In the genomic region with DNA sequence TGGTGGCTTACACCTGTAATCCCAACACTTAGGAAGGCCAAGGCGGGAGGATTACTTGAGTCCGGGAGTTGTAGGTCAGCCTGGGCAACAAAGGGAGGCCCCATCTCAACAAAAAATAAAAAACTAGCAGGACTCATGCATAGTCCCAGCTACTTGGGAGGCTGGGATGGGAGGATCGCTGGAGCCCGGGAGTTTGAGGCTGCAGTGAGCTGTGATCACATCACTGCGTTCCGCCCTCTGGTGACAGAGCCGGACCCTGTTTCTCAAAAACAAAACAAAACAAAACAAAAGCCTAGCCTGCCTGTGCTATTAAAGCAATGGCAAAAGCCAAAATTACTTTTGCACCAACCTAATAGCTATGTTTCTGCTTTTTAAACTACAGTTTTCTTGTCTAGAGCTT, we compare ENCODE assay signal across 17 cellular contexts. TPM values are rescaled to one million over a fixed set of nuclear protein-coding genes. Genes with fewer than 3 reads are reported as not detected.
A peak's percentile ranks its signal among the peaks of the same experiment; 100 is the strongest.
DNase-seq lines count a peak whose midpoint lies in the region; ATAC-seq, FAIRE-seq and TF ChIP-seq lines count a peak whose summit lies in the region.
"Had no signal": no experiment of that assay in that cellular context is flagged by ENCODE, and none has a peak within 500 bp of the region (broad histone marks: within the 10 kb centered on the region; RNA-seq: fewer than 3 reads in every experiment).

No MANE protein-coding gene starts in this region.

- H3K9me3 Mint-ChIP-seq in stimulated activated effector memory CD8-positive, alpha-beta T cell treated with anti-CD3 and anti-CD28 coated beads, Interleukin-12 subunit alpha, Interleukin-12 subunit beta, amount 100 ng/mL, for 72 hours = no peaks in the 10 kb centered on the region
- H3K9me3 Mint-ChIP-seq: stimulated activated naive CD8-positive, alpha-beta T cell treated with anti-CD3 and anti-CD28 coated beads, Interleukin-15, amount 100 ng/mL, for 72 hours had no signal

- TF ChIP-seq POLR2A in GM12892 (IDR thresholded peaks at IDR 0.05; ENCODE audit: low read depth, low read length) = no peak
- TF ChIP-seq POLR2A in lower leg skin (IDR thresholded peaks at IDR 0.05) = no peak

- H3K36me3 ChIP-seq in left ventricle myocardium inferior = no peaks in the 10 kb centered on the region
- peaks cover 0 to 8% (median 0%) of the 10 kb centered on the region in 9 donors for H3K36me3 ChIP-seq in heart right ventricle
- H3K36me3 ChIP-seq in OCI-LY1 (ENCODE audit: insufficient read depth, low read length) = no peaks in the 10 kb centered on the region
- H3K36me3 ChIP-seq in left lung = no peaks in the 10 kb centered on the region
- H3K36me3 ChIP-seq: HAP-1, vagina had no signal

- 89 to 91% methylated on average over 7 of the region's 7 CpGs for WGBS in heart right ventricle, 2 donors
- 85 to 86% methylated on average over 7 of the region's 7 CpGs for WGBS in lower leg skin, 2 donors

- H3K4me1 ChIP-seq in left ventricle myocardium inferior = peaks cover 30% of the 10 kb centered on the region
- H3K4me1 ChIP-seq in heart right ventricle = peaks cover 0 to 26% (median 17%) of the 10 kb centered on the region in 9 donors
- H3K4me1 ChIP-seq in OCI-LY1 (ENCODE audit: insufficient read depth, low read length, severe bottlenecking) = peaks cover 19% of the 10 kb centered on the region
- H3K4me1 ChIP-seq in left lung = peaks cover 5 to 21% of the 10 kb centered on the region in 2 donors

- H3K79me2 ChIP-seq in OCI-LY1 (ENCODE audit: insufficient read depth, low read length) = no peaks in the 10 kb centered on the region

- H4K20me1 ChIP-seq in OCI-LY1 (ENCODE audit: insufficient read depth, low read length) = no peaks in the 10 kb centered on the region

- intact Hi-C loops in left ventricle myocardium inferior (cut with micrococcal nuclease) (no loop called here), heart right ventricle (cut with DNase I) (loop anchor here in 1 of 10 donors (5.0 kb wide), 1 partner anchor 64 kb away; no protein-coding TSS in a partner anchor), lower leg skin (cut with DNase I; ENCODE audit: low total_unique reads) (no loop called here), left lung (cut with DNase I) (no loop called here)

- H3K9me3 ChIP-seq in left ventricle myocardium inferior (replicated peaks) (no peaks in the 10 kb centered on the region), heart right ventricle (no peaks in the 10 kb centered on the region), OCI-LY1 (ENCODE audit: low read length) (no peaks in the 10 kb centered on the region), left lung (no peaks in the 10 kb centered on the region)
- H3K9me3 ChIP-seq: HAP-1, vagina had no signal

- no peak overlapping the region for H2AFZ ChIP-seq in OCI-LY1 (ENCODE audit: low read length)

- no peak for DNase-seq in left ventricle myocardium inferior
- no peak for DNase-seq in heart right ventricle
- DNase-seq in choroid plexus epithelial cell (ENCODE audit: low read depth) = no peak
- DNase-seq in stimulated activated effector memory CD8-positive, alpha-beta T cell treated with anti-CD3 and anti-CD28 coated beads, Interleukin-12 subunit alpha, Interleukin-12 subunit beta, amount 100 ng/mL, for 72 hours (ENCODE audit: low spot score in 2 of 2) = no peak
- DNase-seq in GM12892 (ENCODE audit: insufficient read length) = no peak
- DNase-seq in lower leg skin (ENCODE audit: low spot score in 2 of 2) = no peak
- DNase-seq in left lung = no peak
- DNase-seq: activated CD4-positive, alpha-beta T cell treated with anti-CD3 and anti-CD28 coated beads for 4 hours; activated effector memory CD4-positive, alpha-beta T cell treated with Interleukin-2 at 50 U/mL for 16 hours; effector CD8-positive, alpha-beta T cell; NCI-H2081 treated with DMSO at 0.1 percent for 48 hours; NCI-H526 treated with DMSO at 0.1 percent for 48 hours; RPMI8226; stimulated activated naive CD8-positive, alpha-beta T cell treated with anti-CD3 and anti-CD28 coated beads, Interleukin-15, amount 100 ng/mL, for 72 hours had no signal

- peaks cover 3% of the 10 kb centered on the region; the same call in 1 of the 2 replicates for H3F3A ChIP-seq in OCI-LY1 (ENCODE audit: insufficient read depth, low read length)

- no peak overlapping the region for H3K27ac ChIP-seq in left ventricle myocardium inferior (replicated peaks)
- H3K27ac ChIP-seq in heart right ventricle = no peak overlapping the region
- peak overlapping the region; percentile 63 for H3K27ac ChIP-seq in OCI-LY1 (ENCODE audit: low read depth, low read length, poor library complexity, severe bottlenecking)
- H3K27ac ChIP-seq in left lung = no peak overlapping the region
- H3K27ac ChIP-seq: vagina had no signal

- H3K4me3 Mint-ChIP-seq in stimulated activated effector memory CD8-positive, alpha-beta T cell treated with anti-CD3 and anti-CD28 coated beads, Interleukin-12 subunit alpha, Interleukin-12 subunit beta, amount 100 ng/mL, for 72 hours = peak overlapping the region; percentile 81

- H3K4me3 ChIP-seq in left ventricle myocardium inferior (peak overlapping the region; percentile 99), heart right ventricle (peak overlapping the region in 1 of 10 donors; percentile 89), OCI-LY1 (ENCODE audit: low read depth, low read length, poor library complexity, severe bottlenecking) (peak overlapping the region; percentile 79), choroid plexus epithelial cell (ENCODE audit: low read depth, low read length) (no peak overlapping the region), lower leg skin (ENCODE audit: low read depth, poor library complexity, severe bottlenecking) (no peak overlapping the region), left lung (no peak overlapping the region)

- ATAC-seq in heart right ventricle (no peak), left lung (no peak)
- ATAC-seq in stimulated activated effector memory CD8-positive, alpha-beta T cell treated with anti-CD3 and anti-CD28 coated beads, Interleukin-12 subunit alpha, Interleukin-12 subunit beta, amount 100 ng/mL, for 72 hours = no peak
- ATAC-seq: stimulated activated naive CD8-positive, alpha-beta T cell treated with anti-CD3 and anti-CD28 coated beads, Interleukin-15, amount 100 ng/mL, for 72 hours had no signal

- H3K36me3 Mint-ChIP-seq in stimulated activated effector memory CD8-positive, alpha-beta T cell treated with anti-CD3 and anti-CD28 coated beads, Interleukin-12 subunit alpha, Interleukin-12 subunit beta, amount 100 ng/mL, for 72 hours = no peaks in the 10 kb centered on the region

- no peak overlapping the region for H3K27ac Mint-ChIP-seq in stimulated activated effector memory CD8-positive, alpha-beta T cell treated with anti-CD3 and anti-CD28 coated beads, Interleukin-12 subunit alpha, Interleukin-12 subunit beta, amount 100 ng/mL, for 72 hours

- FAIRE-seq in GM12892 (lab: Jason Lieb, UNC) = no peak

- peaks cover 15% of the 10 kb centered on the region for H3K4me1 Mint-ChIP-seq in stimulated activated effector memory CD8-positive, alpha-beta T cell treated with anti-CD3 and anti-CD28 coated beads, Interleukin-12 subunit alpha, Interleukin-12 subunit beta, amount 100 ng/mL, for 72 hours

- H3K27me3 ChIP-seq in left ventricle myocardium inferior (ENCODE audit: low read depth) (no peaks in the 10 kb centered on the region), heart right ventricle (peaks cover 0 to 8% (median 0%) of the 10 kb centered on the region in 7 donors), OCI-LY1 (ENCODE audit: insufficient read depth, low read length) (no peaks in the 10 kb centered on the region), left lung (peaks cover 0 to 4% of the 10 kb centered on the region in 2 donors)
- H3K27me3 ChIP-seq: vagina had no signal

- peak overlapping the region; percentile 83 for H3K4me2 ChIP-seq in OCI-LY1 (ENCODE audit: low read length)

- H3K9ac ChIP-seq in OCI-LY1 (ENCODE audit: low read length) = no peak overlapping the region; the same call in 1 of the 2 replicates

- TF ChIP-seq CTCF in left ventricle myocardium inferior (IDR thresholded peaks at IDR 0.05; ENCODE audit: borderline replicate concordance) = no peak
- no peak for TF ChIP-seq CTCF in heart right ventricle (IDR thresholded peaks at IDR 0.05)
- peak; percentile 46 for TF ChIP-seq CTCF in OCI-LY1 (IDR thresholded peaks at IDR 0.05; ENCODE audit: low read length)
- peak; percentile 5 for TF ChIP-seq CTCF in choroid plexus epithelial cell (conservative IDR thresholded peaks at IDR 0.05; ENCODE audit: low read depth, low read length)
- no peak for TF ChIP-seq CTCF in lower leg skin (IDR thresholded peaks at IDR 0.05)
- no peak for TF ChIP-seq CTCF in left lung (IDR thresholded peaks at IDR 0.05)

- no peaks in the 10 kb centered on the region for H3K9me2 ChIP-seq in OCI-LY1 (ENCODE audit: low read depth, low read length)

RNA-seq across cellular contexts. Expression of gene FCSK, which starts 1.5 kb away (rescaled TPM):
- total RNA-seq in left ventricle myocardium inferior = 7.4 TPM
- total RNA-seq in heart right ventricle = 10 to 100 TPM in 2 of 10 donors, 1 to 10 TPM in 8; 6.5 to 12.6 (median 9.0) TPM
- 10 to 100 TPM in 1 of 2 donors, 1 to 10 TPM in 1; 6.3 to 15.4 TPM for polyA plus RNA-seq in heart right ventricle
- polyA plus RNA-seq in GM12892 (2012; ENCODE audit: missing spikeins) = 10.1 TPM
- total RNA-seq in lower leg skin = 10 to 100 TPM; 17.9 to 31.7 (median 23.4) TPM
- 10 to 100 TPM; 20.4 to 20.7 TPM for total RNA-seq in left lung

RNA-seq across cellular contexts. Expression of gene ST3GAL2, which starts 17.0 kb away (rescaled TPM):
- 22.3 TPM for total RNA-seq in left ventricle myocardium inferior
- 10 to 100 TPM; 15.1 to 37.1 (median 20.9) TPM for total RNA-seq in heart right ventricle
- 10 to 100 TPM in 1 of 2 donors, 1 to 10 TPM in 1; 8.0 to 10.8 TPM for polyA plus RNA-seq in heart right ventricle
- 37.6 TPM for polyA plus RNA-seq in GM12892 (2012; ENCODE audit: missing spikeins)
- total RNA-seq in lower leg skin = 10 to 100 TPM in 1 of 4 donors, 1 to 10 TPM in 3; 7.0 to 12.9 (median 9.5) TPM
- 10 to 100 TPM; 28.7 to 35.1 TPM for total RNA-seq in left lung

Comparison
In these comparisons a context has a peak if more than half of its experiments do, and no peak if none do; other contexts are left out.
1. H3K4me3 ChIP-seq: peak in left ventricle myocardium inferior (single experiment) and OCI-LY1 (single experiment); none in choroid plexus epithelial cell (single experiment), lower leg skin (single experiment) and left lung (0 of 2).
2. CTCF ChIP-seq: peak in OCI-LY1 (single experiment) and choroid plexus epithelial cell (single experiment); none in left ventricle myocardium inferior (single experiment), heart right ventricle (0 of 9), lower leg skin (0 of 3) and left lung (0 of 2).